Comparison of ENCODE assay signal across 1 cellular context in the genomic region with DNA sequence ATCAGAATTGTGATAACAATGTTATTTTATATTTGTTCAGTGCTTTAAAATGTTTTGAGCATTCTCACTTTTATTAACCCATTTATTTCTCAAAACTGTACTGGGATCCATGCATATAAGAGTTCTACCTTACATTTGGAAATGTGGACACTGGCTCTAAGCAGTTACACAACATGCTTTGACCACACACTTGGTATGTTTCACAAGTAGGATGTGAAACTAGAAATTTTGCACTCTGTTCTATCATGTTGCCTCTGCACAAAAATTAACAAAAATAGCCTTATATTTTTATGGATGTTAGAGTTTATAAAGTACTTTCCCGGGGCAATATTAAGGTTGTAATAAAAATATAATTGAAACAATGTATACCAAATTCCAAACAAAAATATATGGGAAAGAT.
TF ChIP-seq lines count a peak whose summit lies in the region.

No MANE protein-coding gene starts in this region.

TF ChIP-seq in GM12878, 131 proteins besides CTCF, POLR2A, EP300 and RAD21 (continued from another document):
- TF ChIP-seq ZNF24 (IDR thresholded peaks at IDR 0.05) (no peak), HDAC6 (IDR thresholded peaks at IDR 0.05; ENCODE audit: unreplicated experiment) (no peak), SMAD5 (IDR thresholded peaks at IDR 0.05; ENCODE audit: low read depth) (no peak), NFIC (IDR thresholded peaks at IDR 0.05; ENCODE audit: low read depth, low read length) (no peak), TCF12 (IDR thresholded peaks at IDR 0.05; ENCODE audit: low read depth, low read length) (no peak), SIN3A (IDR thresholded peaks at IDR 0.05; ENCODE audit: low read depth, low read length) (no peak)
- TF ChIP-seq, protein P1, sequence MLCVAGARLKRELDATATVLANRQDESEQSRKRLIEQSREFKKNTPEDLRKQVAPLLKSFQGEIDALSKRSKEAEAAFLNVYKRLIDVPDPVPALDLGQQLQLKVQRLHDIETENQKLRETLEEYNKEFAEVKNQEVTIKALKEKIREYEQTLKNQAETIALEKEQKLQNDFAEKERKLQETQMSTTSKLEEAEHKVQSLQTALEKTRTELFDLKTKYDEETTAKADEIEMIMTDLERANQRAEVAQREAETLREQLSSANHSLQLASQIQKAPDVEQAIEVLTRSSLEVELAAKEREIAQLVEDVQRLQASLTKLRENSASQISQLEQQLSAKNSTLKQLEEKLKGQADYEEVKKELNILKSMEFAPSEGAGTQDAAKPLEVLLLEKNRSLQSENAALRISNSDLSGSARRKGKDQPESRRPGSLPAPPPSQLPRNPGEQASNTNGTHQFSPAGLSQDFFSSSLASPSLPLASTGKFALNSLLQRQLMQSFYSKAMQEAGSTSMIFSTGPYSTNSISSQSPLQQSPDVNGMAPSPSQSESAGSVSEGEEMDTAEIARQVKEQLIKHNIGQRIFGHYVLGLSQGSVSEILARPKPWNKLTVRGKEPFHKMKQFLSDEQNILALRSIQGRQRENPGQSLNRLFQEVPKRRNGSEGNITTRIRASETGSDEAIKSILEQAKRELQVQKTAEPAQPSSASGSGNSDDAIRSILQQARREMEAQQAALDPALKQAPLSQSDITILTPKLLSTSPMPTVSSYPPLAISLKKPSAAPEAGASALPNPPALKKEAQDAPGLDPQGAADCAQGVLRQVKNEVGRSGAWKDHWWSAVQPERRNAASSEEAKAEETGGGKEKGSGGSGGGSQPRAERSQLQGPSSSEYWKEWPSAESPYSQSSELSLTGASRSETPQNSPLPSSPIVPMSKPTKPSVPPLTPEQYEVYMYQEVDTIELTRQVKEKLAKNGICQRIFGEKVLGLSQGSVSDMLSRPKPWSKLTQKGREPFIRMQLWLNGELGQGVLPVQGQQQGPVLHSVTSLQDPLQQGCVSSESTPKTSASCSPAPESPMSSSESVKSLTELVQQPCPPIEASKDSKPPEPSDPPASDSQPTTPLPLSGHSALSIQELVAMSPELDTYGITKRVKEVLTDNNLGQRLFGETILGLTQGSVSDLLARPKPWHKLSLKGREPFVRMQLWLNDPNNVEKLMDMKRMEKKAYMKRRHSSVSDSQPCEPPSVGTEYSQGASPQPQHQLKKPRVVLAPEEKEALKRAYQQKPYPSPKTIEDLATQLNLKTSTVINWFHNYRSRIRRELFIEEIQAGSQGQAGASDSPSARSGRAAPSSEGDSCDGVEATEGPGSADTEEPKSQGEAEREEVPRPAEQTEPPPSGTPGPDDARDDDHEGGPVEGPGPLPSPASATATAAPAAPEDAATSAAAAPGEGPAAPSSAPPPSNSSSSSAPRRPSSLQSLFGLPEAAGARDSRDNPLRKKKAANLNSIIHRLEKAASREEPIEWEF (IDR thresholded peaks at IDR 0.05; ENCODE audit: insufficient replicate concordance, low read depth, low read length): no peak
- TF ChIP-seq, protein P2, sequence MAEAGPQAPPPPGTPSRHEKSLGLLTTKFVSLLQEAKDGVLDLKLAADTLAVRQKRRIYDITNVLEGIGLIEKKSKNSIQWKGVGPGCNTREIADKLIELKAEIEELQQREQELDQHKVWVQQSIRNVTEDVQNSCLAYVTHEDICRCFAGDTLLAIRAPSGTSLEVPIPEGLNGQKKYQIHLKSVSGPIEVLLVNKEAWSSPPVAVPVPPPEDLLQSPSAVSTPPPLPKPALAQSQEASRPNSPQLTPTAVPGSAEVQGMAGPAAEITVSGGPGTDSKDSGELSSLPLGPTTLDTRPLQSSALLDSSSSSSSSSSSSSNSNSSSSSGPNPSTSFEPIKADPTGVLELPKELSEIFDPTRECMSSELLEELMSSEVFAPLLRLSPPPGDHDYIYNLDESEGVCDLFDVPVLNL (IDR thresholded peaks at IDR 0.05; ENCODE audit: low read depth, low read length): no peak
TF ChIP-seq in GM12878: peak in this region for 0.
